In the genomic region with DNA sequence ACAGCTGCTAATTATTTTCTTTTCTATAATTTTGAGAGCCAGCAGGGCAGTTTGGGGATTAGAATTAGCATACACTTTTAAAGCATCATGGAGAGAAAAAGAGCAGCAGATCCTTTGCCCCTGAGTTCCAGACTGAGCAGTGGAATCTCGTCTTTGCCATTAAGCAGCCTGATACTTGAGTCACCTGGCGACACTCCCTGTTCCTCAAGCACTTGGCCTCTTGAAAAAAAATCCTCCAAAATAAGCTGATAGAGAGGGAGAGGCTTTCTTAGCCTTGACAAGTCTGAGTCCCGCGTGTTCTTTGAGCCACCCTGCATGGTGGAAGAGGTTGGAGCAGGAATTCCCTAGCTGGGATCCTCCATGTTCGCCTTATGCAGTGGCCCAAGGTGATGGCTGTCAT, we compare ENCODE assay signal across 27 cellular contexts.
"Had no signal": no experiment of that assay in that cellular context is flagged by ENCODE, and none has a peak within 500 bp of the region (broad histone marks: within the 10 kb centered on the region; RNA-seq: fewer than 3 reads in every experiment).

No MANE protein-coding gene starts in this region.

- H3K4me3 ChIP-seq: esophagus squamous epithelium, neural progenitor cell, prostate gland, right atrium auricular region, smooth muscle cell, suprapubic skin, transverse colon, vagina had no signal

- H3K27ac ChIP-seq: esophagus squamous epithelium, neural progenitor cell, parathyroid adenoma, prostate gland, right atrium auricular region, suprapubic skin, transverse colon, vagina had no signal

- H3K36me3 Mint-ChIP-seq: naive thymus-derived CD4-positive, alpha-beta T cell; neural progenitor cell had no signal

- H3K27ac Mint-ChIP-seq: dendritic cell treated with granulocyte-macrophage colony-stimulating factor and Interleukin-4, amounts not matched to agents 40 ng/mL and 50 ng/mL, for 4 days; naive thymus-derived CD4-positive, alpha-beta T cell; nephron; neural progenitor cell; stimulated activated naive CD8-positive, alpha-beta T cell treated with anti-CD3 and anti-CD28 coated beads, Interleukin-15, amount 100 ng/mL, for 72 hours had no signal

- H3K4me1 ChIP-seq: esophagus squamous epithelium, neural progenitor cell, parathyroid adenoma, prostate gland, right atrium auricular region, suprapubic skin, transverse colon, vagina had no signal

- H3K9me3 ChIP-seq: prostate gland, suprapubic skin, transverse colon, vagina had no signal

- H3K4me3 Mint-ChIP-seq: dendritic cell treated with granulocyte-macrophage colony-stimulating factor and Interleukin-4, amounts not matched to agents 40 ng/mL and 50 ng/mL, for 4 days; naive thymus-derived CD4-positive, alpha-beta T cell; nephron; neural progenitor cell; stimulated activated naive CD8-positive, alpha-beta T cell treated with anti-CD3 and anti-CD28 coated beads, Interleukin-15, amount 100 ng/mL, for 72 hours had no signal

- H3K27me3 Mint-ChIP-seq: dendritic cell treated with granulocyte-macrophage colony-stimulating factor and Interleukin-4, amounts not matched to agents 40 ng/mL and 50 ng/mL, for 4 days had no signal

- ATAC-seq: left lobe of liver; naive thymus-derived CD4-positive, alpha-beta T cell; sciatic nerve; stimulated activated naive CD8-positive, alpha-beta T cell treated with anti-CD3 and anti-CD28 coated beads, Interleukin-15, amount 100 ng/mL, for 72 hours had no signal

- H3K27me3 ChIP-seq: esophagus squamous epithelium, neural progenitor cell, right atrium auricular region, suprapubic skin, transverse colon, vagina had no signal

- H3K4me1 Mint-ChIP-seq: naive thymus-derived CD4-positive, alpha-beta T cell; stimulated activated naive CD8-positive, alpha-beta T cell treated with anti-CD3 and anti-CD28 coated beads, Interleukin-15, amount 100 ng/mL, for 72 hours had no signal

- H3K36me3 ChIP-seq: esophagus squamous epithelium, neural progenitor cell, prostate gland, right atrium auricular region, suprapubic skin, transverse colon, vagina had no signal

- DNase-seq: effector memory CD4-positive, alpha-beta T cell; esophagus squamous epithelium; foreskin melanocyte; head of caudate nucleus; kidney; mammary epithelial cell; mesendoderm; midbrain; naive thymus-derived CD4-positive, alpha-beta T cell; stimulated activated CD4-positive, alpha-beta T cell treated with anti-CD3 and anti-CD28 coated beads, Interleukin-12 subunit alpha, Interleukin-12 subunit beta, amount 100 ng/mL, for 4 hours; stimulated activated CD4-positive, alpha-beta T cell treated with anti-CD3 and anti-CD28 coated beads, Interleukin-1b, Interleukin-23, amount 100 ng/mL, for 48 hours; stimulated activated CD4-positive, alpha-beta T cell treated with anti-CD3 and anti-CD28 coated beads, Interleukin-4, amount 100 ng/mL, for 1 hour; stimulated activated CD8-positive, alpha-beta memory T cell treated with anti-CD3 and anti-CD28 coated beads, Interleukin-4, amount 100 ng/mL, for 48 hours; stimulated activated naive CD4-positive, alpha-beta T cell; stimulated activated naive CD8-positive, alpha-beta T cell treated with anti-CD3 and anti-CD28 coated beads, Interleukin-15, amount 100 ng/mL, for 72 hours; transverse colon had no signal
